ENCODE assay signal across 13 cellular contexts in genomic region chr16:49779979-49780378, GRCh38.
"Had no signal": no experiment of that assay in that cellular context is flagged by ENCODE, and none has a peak within 500 bp of the region (broad histone marks: within the 10 kb centered on the region; RNA-seq: fewer than 3 reads in every experiment).

No MANE protein-coding gene starts in this region.

- H3K9me3 Mint-ChIP-seq: naive thymus-derived CD8-positive, alpha-beta T cell; stimulated activated effector memory CD8-positive, alpha-beta T cell treated with anti-CD3 and anti-CD28 coated beads, Interleukin-12 subunit alpha, Interleukin-12 subunit beta, amount 100 ng/mL, for 72 hours; type B pancreatic cell had no signal

- H3K4me1 Mint-ChIP-seq: naive thymus-derived CD8-positive, alpha-beta T cell; stimulated activated effector memory CD8-positive, alpha-beta T cell treated with anti-CD3 and anti-CD28 coated beads, Interleukin-12 subunit alpha, Interleukin-12 subunit beta, amount 100 ng/mL, for 72 hours had no signal

- H3K27ac Mint-ChIP-seq: naive thymus-derived CD8-positive, alpha-beta T cell; progenitor cell of endocrine pancreas; stimulated activated effector memory CD8-positive, alpha-beta T cell treated with anti-CD3 and anti-CD28 coated beads, Interleukin-12 subunit alpha, Interleukin-12 subunit beta, amount 100 ng/mL, for 72 hours; type B pancreatic cell had no signal

- H3K27me3 Mint-ChIP-seq: progenitor cell of endocrine pancreas, type B pancreatic cell had no signal

- DNase-seq: effector CD4-positive, alpha-beta T cell; islet precursor cell; mucosa of descending colon; naive thymus-derived CD8-positive, alpha-beta T cell; pancreas; right cardiac atrium; stimulated activated CD4-positive, alpha-beta T cell treated with anti-CD3 and anti-CD28 coated beads, Interleukin-4, amount 100 ng/mL, for 1 hour; stimulated activated CD8-positive, alpha-beta memory T cell treated with anti-CD3 and anti-CD28 coated beads, Interleukin-4, amount 100 ng/mL, for 48 hours; stimulated activated naive CD8-positive, alpha-beta T cell treated with anti-CD3 and anti-CD28 coated beads, Interleukin-15, Interleukin-2, amounts not matched to agents 100 U/mL and 50 U/mL, for 24 hours; thyroid gland had no signal

- H3K4me3 Mint-ChIP-seq: naive thymus-derived CD8-positive, alpha-beta T cell; stimulated activated effector memory CD8-positive, alpha-beta T cell treated with anti-CD3 and anti-CD28 coated beads, Interleukin-12 subunit alpha, Interleukin-12 subunit beta, amount 100 ng/mL, for 72 hours; type B pancreatic cell had no signal

- H3K36me3 Mint-ChIP-seq: naive thymus-derived CD8-positive, alpha-beta T cell; stimulated activated effector memory CD8-positive, alpha-beta T cell treated with anti-CD3 and anti-CD28 coated beads, Interleukin-12 subunit alpha, Interleukin-12 subunit beta, amount 100 ng/mL, for 72 hours; type B pancreatic cell had no signal
